Comparison of ENCODE assay signal across 10 cellular contexts in genomic region chrX:115689931-115690330, GRCh38.
DNase-seq lines count a peak whose midpoint lies in the region; ATAC-seq and TF ChIP-seq lines count a peak whose summit lies in the region.
"Had no signal": no experiment of that assay in that cellular context is flagged by ENCODE, and none has a peak within 500 bp of the region (broad histone marks: within the 10 kb centered on the region; RNA-seq: fewer than 3 reads in every experiment).

No MANE protein-coding gene starts in this region.

- peaks cover 4% of the 10 kb centered on the region for H3K27me3 Mint-ChIP-seq in chondrocyte (ENCODE audit: low read depth)

- peak overlapping the region; percentile 94 for H3K27ac Mint-ChIP-seq in chondrocyte (ENCODE audit: unreplicated experiment)
- H3K27ac Mint-ChIP-seq: activated T-cell treated with anti-CD3 and anti-CD28 coated beads, Interleukin-2, amount 50 U/mL, for 72 hours; CD8-positive, alpha-beta T cell had no signal

- H3K9me3 ChIP-seq in HUES48 (ENCODE audit: control insufficient read depth, insufficient read depth, low read length) (no peaks in the 10 kb centered on the region), suprapubic skin (no peaks in the 10 kb centered on the region)

- H3K4me1 Mint-ChIP-seq in chondrocyte (ENCODE audit: low read depth): peaks cover 17% of the 10 kb centered on the region

- no peaks in the 10 kb centered on the region for H3K9me3 Mint-ChIP-seq in chondrocyte (ENCODE audit: low read depth)
- H3K9me3 Mint-ChIP-seq: activated T-cell treated with anti-CD3 and anti-CD28 coated beads, Interleukin-2, amount 50 U/mL, for 72 hours; CD8-positive, alpha-beta T cell had no signal

- H3K36me3 ChIP-seq in HUES48 (ENCODE audit: control insufficient read depth, insufficient read depth, low read length): no peaks in the 10 kb centered on the region
- no peaks in the 10 kb centered on the region for H3K36me3 ChIP-seq in suprapubic skin

- no peak for TF ChIP-seq CTCF in chondrocyte (IDR thresholded peaks at IDR 0.05)
- TF ChIP-seq CTCF in suprapubic skin (IDR thresholded peaks at IDR 0.05): no peak

- H3K4me1 ChIP-seq in HUES48 (ENCODE audit: control insufficient read depth, insufficient read depth, low read length): peaks cover 50% of the 10 kb centered on the region
- H3K4me1 ChIP-seq in suprapubic skin: no peaks in the 10 kb centered on the region

- no peak for TF ChIP-seq EP300 in suprapubic skin (IDR thresholded peaks at IDR 0.05)

- WGBS in suprapubic skin: 48% methylated on average over 4 of the region's 4 CpGs

- DNase-seq in chondrocyte (ENCODE audit: low spot score): no peak
- peak; percentile 1 for DNase-seq in left kidney (ENCODE audit: low read depth, low spot score)
- no peak for DNase-seq in suprapubic skin (ENCODE audit: low spot score in 2 of 2)
- DNase-seq in DMS114 treated with DMSO at 0.1 percent for 48 hours (lab: John Stamatoyannopoulos, UW; ENCODE audit: unreplicated experiment): no peak
- no peak for DNase-seq in HT-29 (ENCODE audit: low spot score)

- H3K27ac ChIP-seq in HUES48 (ENCODE audit: low read depth, low read length): peak overlapping the region; percentile 93
- peak overlapping the region; percentile 51 for H3K27ac ChIP-seq in suprapubic skin

- no peak for ATAC-seq in HG02623 (IDR thresholded peaks at IDR 0.05; ENCODE audit: unreplicated experiment)
- no peak for ATAC-seq in GM21447 (IDR thresholded peaks at IDR 0.05; ENCODE audit: unreplicated experiment)
- ATAC-seq: CD8-positive, alpha-beta T cell had no signal

- TF ChIP-seq POLR2A in suprapubic skin (IDR thresholded peaks at IDR 0.05): no peak

- no peak overlapping the region for H3K4me3 ChIP-seq in HUES48 (ENCODE audit: low read depth, low read length)
- no peak overlapping the region for H3K4me3 ChIP-seq in suprapubic skin

- peak overlapping the region; percentile 51 for H3K4me3 Mint-ChIP-seq in chondrocyte (ENCODE audit: unreplicated experiment)
- H3K4me3 Mint-ChIP-seq: activated T-cell treated with anti-CD3 and anti-CD28 coated beads, Interleukin-2, amount 50 U/mL, for 72 hours; CD8-positive, alpha-beta T cell had no signal

- H3K27me3 ChIP-seq in HUES48 (ENCODE audit: control insufficient read depth, insufficient read depth, low read length) (no peaks in the 10 kb centered on the region), suprapubic skin (no peaks in the 10 kb centered on the region)

- H3K9ac ChIP-seq in HUES48 (ENCODE audit: low read depth, low read length): peak overlapping the region; percentile 67

- H3K36me3 Mint-ChIP-seq in chondrocyte (ENCODE audit: low read depth): no peaks in the 10 kb centered on the region
- H3K36me3 Mint-ChIP-seq: CD8-positive, alpha-beta T cell had no signal
